In the genomic region with DNA sequence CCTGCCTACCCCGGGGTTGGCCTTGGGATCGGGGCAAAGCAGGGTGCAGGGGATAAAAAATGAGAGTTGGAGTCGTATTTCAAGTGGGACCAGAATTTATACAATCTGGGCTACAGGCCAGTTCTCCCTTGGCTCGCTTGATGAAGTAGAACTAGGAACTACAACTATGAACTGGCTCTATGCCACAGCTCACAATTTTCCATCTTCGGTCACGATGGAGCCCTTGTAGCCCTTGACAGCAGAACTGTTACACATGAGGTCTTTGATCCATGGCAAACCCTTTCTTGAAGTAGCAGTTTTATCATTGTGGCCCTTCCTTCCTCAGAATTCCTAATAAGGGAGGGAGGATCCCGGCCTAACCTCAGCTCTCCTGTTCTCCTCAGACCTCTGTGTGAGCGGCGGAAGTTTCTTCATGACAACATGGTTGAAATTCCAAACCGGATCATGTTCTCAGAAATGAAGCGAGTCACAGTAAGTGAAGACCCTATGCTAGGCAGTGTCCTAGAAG, we compare ENCODE assay signal across 9 cellular contexts. TPM values are rescaled to one million over a fixed set of nuclear protein-coding genes. Genes with fewer than 3 reads are reported as not detected.
DNase-seq lines count a peak whose midpoint lies in the region; ATAC-seq and TF ChIP-seq lines count a peak whose summit lies in the region.
"Had no signal": no experiment of that assay in that cellular context is flagged by ENCODE, and none has a peak within 500 bp of the region (broad histone marks: within the 10 kb centered on the region; RNA-seq: fewer than 3 reads in every experiment).

No MANE protein-coding gene starts in this region.

- peaks cover 18% of the 10 kb centered on the region for H3K4me1 ChIP-seq in testis

- H3K36me3 ChIP-seq in testis (ENCODE audit: low read depth, missing control alignments) = no peaks in the 10 kb centered on the region

- no peak for TF ChIP-seq POLR2A in testis (IDR thresholded peaks at IDR 0.05)

- DNase-seq in NCI-H2171 treated with DMSO at 0.1 percent for 48 hours (lab: John Stamatoyannopoulos, UW) (peak; percentile 69), dedifferentiated amniotic fluid mesenchymal stem cell (ENCODE audit: extremely low spot score) (peak; percentile 90), left lobe of liver (ENCODE audit: low spot score) (no peak), testis (peak; percentile 89), SHP77 treated with DMSO at 0.1 percent for 48 hours (lab: John Stamatoyannopoulos, UW) (no peak)
- DNase-seq: NCI-H187 had no signal

- no peak overlapping the region for H3K4me3 ChIP-seq in testis

- ATAC-seq in left lobe of liver (peak; percentile 17), GM18873 (IDR thresholded peaks at IDR 0.05; ENCODE audit: low FRiP score, unreplicated experiment) (no peak), HG03342 (IDR thresholded peaks at IDR 0.05; ENCODE audit: unreplicated experiment) (no peak), GM21367 (IDR thresholded peaks at IDR 0.05; ENCODE audit: unreplicated experiment) (no peak)

- peak overlapping the region; percentile 48 to 64 for H3K27ac ChIP-seq in testis

- H3K9me3 ChIP-seq in testis = no peaks in the 10 kb centered on the region

- H3K27me3 ChIP-seq in testis = no peaks in the 10 kb centered on the region

- TF ChIP-seq CTCF in testis (IDR thresholded peaks at IDR 0.05) = no peak

- intact Hi-C loops in testis (cut with DNase I; ENCODE audit: low total_unique reads) = no loop called here

- 37 to 45% methylated on average over 11 of the region's 11 CpGs for WGBS in testis, 2 donors

RNA-seq across cellular contexts. Expression of a gene that starts 17.1 kb away (rescaled TPM):
- total RNA-seq in left lobe of liver (16.3 TPM), testis (10 to 100 TPM; 66.7 to 70.9 TPM)
- 54.4 TPM for polyA plus RNA-seq in testis (ENCODE audit: insufficient read depth, low read depth, low replicate concordance)

RNA-seq across cellular contexts. Expression of a gene that starts 36.1 kb away (rescaled TPM):
- total RNA-seq in left lobe of liver = 4.4 TPM
- total RNA-seq in testis = 10 to 100 TPM; 20.2 to 21.6 TPM
- 20.6 TPM for polyA plus RNA-seq in testis (ENCODE audit: insufficient read depth, low read depth, low replicate concordance)

RNA-seq across cellular contexts. Expression of a gene that starts 36.1 kb away (rescaled TPM):
- total RNA-seq in left lobe of liver (2.1 TPM), testis (10 to 100 TPM; 46.8 to 56.5 TPM)
- polyA plus RNA-seq in testis (ENCODE audit: insufficient read depth, low read depth, low replicate concordance) = 226 TPM

Comparison
In these comparisons a context has a peak if more than half of its experiments do, and no peak if none do; other contexts are left out.
1. DNase-seq: peak in NCI-H2171 treated with DMSO at 0.1 percent for 48 hours (single experiment), dedifferentiated amniotic fluid mesenchymal stem cell (single experiment) and testis (single experiment); none in left lobe of liver (single experiment) and SHP77 treated with DMSO at 0.1 percent for 48 hours (single experiment).
2. RNA of a gene that starts 36.1 kb away (total RNA-seq): 46.8 to 56.5 TPM in testis; 2.1 TPM in left lobe of liver (single experiment); every median in the first group is over 10 times any median in the second.